ENCODE assay signal across 9 cellular contexts in the genomic region with DNA sequence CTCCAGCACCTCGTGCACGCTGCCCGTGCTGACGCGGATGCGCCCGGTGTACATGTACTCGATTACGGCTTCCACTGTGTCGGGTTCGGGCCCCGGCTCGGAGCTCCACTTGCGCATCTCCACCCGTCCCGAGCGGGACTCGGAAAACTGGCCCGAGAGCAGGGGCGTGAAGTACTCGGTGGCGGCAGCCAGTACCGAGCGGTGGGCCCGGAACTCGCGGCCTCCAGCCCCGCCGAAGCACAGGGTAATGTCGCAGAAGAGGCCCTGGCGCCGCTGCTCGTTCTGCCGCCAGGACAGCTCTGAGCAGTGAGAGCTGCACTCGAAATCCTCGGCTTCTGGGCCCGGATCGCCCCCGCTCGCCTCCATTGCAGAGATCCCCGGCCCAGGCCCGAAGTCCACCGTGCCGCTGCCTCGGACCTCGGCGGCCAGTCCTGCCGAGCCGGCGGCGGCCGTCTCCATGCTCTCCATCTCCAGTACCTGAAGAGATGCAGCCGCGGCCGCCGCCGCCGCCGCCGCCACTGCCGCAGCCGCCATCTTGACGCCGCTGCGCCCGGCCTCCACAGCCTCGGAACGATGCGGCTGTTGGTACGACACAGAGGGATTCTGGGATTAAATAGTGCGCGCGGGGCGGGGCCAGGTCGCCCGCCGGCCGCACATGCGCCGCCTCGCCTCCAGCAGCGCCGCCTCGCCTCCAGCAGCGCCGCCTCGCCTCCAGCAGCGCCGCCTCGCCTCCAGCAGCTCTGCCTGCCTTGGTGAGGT. TPM values are rescaled to one million over a fixed set of nuclear protein-coding genes. Genes with fewer than 3 reads are reported as not detected.
DNase-seq lines count a peak whose midpoint lies in the region; ATAC-seq, FAIRE-seq and TF ChIP-seq lines count a peak whose summit lies in the region.
"Had no signal": no experiment of that assay in that cellular context is flagged by ENCODE, and none has a peak within 500 bp of the region (broad histone marks: within the 10 kb centered on the region; RNA-seq: fewer than 3 reads in every experiment).

A gene with protein sequence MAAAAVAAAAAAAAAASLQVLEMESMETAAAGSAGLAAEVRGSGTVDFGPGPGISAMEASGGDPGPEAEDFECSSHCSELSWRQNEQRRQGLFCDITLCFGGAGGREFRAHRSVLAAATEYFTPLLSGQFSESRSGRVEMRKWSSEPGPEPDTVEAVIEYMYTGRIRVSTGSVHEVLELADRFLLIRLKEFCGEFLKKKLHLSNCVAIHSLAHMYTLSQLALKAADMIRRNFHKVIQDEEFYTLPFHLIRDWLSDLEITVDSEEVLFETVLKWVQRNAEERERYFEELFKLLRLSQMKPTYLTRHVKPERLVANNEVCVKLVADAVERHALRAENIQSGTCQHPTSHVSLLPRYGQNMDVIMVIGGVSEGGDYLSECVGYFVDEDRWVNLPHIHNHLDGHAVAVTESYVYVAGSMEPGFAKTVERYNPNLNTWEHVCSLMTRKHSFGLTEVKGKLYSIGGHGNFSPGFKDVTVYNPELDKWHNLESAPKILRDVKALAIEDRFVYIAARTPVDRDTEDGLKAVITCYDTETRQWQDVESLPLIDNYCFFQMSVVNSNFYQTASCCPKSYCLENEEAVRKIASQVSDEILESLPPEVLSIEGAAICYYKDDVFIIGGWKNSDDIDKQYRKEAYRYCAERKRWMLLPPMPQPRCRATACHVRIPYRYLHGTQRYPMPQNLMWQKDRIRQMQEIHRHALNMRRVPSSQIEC (minus strand): TSS at position 587 of the 759 bp plus-strand sequence. CDS start 53 bp downstream, at position 534.

- TSS peak; percentile 58 for BruUV-seq in HepG2 (replicated peaks; lab: Mats Ljungman, UMichigan)

- peak; percentile 82 to 93 for TF ChIP-seq POLR2A in HepG2 (IDR thresholded peaks at IDR 0.05; ENCODE audit: insufficient read depth in 1 of 2, low read depth in 2 of 2, low read length in 2 of 2)

- H3K27me3 Mint-ChIP-seq in activated CD4-positive, alpha-beta T cell treated with anti-CD3 and anti-CD28 coated beads, Interleukin-2, amount 10 ng/mL, durations not matched to agents 7 days and 5 days: no peaks in the 10 kb centered on the region
- H3K27me3 Mint-ChIP-seq: dendritic cell treated with granulocyte-macrophage colony-stimulating factor and Interleukin-4, amounts not matched to agents 40 ng/mL and 50 ng/mL, for 4 days had no signal

- peaks cover 8% of the 10 kb centered on the region for H3K36me3 ChIP-seq in BJ (ENCODE audit: control insufficient read depth, insufficient read depth, low read length)
- peaks cover 4 to 9% of the 10 kb centered on the region in 2 experiments for H3K36me3 ChIP-seq in HepG2 (replicated peaks in 1 of 2; ENCODE audit: control insufficient read depth in 1 of 2, insufficient read depth in 2 of 2, low read length in 2 of 2)

- in situ Hi-C loops in HepG2 (cut with HindIII; ENCODE audit: extremely low pct_ligation_motif_present, low pct_unique_long_range_greater_than_20kb): no loop called here

- intact Hi-C loops in HepG2 (cut with micrococcal nuclease; ENCODE audit: unreplicated experiment): loop anchor here (5.0 to 10.0 kb wide), 2 partner anchors 42 to 50 kb away; a partner anchor contains a TSS

- H3K36me3 Mint-ChIP-seq in activated CD4-positive, alpha-beta T cell treated with anti-CD3 and anti-CD28 coated beads, Interleukin-2, amount 10 ng/mL, durations not matched to agents 7 days and 5 days (ENCODE audit: low read depth): peaks cover 20% of the 10 kb centered on the region

- peaks cover 56% of the 10 kb centered on the region for H3K4me1 ChIP-seq in HepG2 (ENCODE audit: insufficient read depth, low read length)

- ATAC-seq in HG03457 (IDR thresholded peaks at IDR 0.05; ENCODE audit: unreplicated experiment) (peak; percentile 68), HepG2 (peak; percentile 93)

- H3K9me3 Mint-ChIP-seq in activated CD4-positive, alpha-beta T cell treated with anti-CD3 and anti-CD28 coated beads, Interleukin-2, amount 10 ng/mL, durations not matched to agents 7 days and 5 days: no peaks in the 10 kb centered on the region
- H3K9me3 Mint-ChIP-seq: dendritic cell treated with granulocyte-macrophage colony-stimulating factor and Interleukin-4, amounts not matched to agents 40 ng/mL and 50 ng/mL, for 4 days had no signal

- no peak within 1 kb of the TSS for H3K27ac Mint-ChIP-seq in activated CD4-positive, alpha-beta T cell treated with anti-CD3 and anti-CD28 coated beads, Interleukin-2, amount 10 ng/mL, durations not matched to agents 7 days and 5 days
- H3K27ac Mint-ChIP-seq: dendritic cell treated with granulocyte-macrophage colony-stimulating factor and Interleukin-4, amounts not matched to agents 40 ng/mL and 50 ng/mL, for 4 days had no signal

- H3K9me3 ChIP-seq in HepG2 (ENCODE audit: low read length): no peaks in the 10 kb centered on the region

- DNase-seq in BJ (ENCODE audit: low read depth) (peak; percentile 37), GM19240 (ENCODE audit: insufficient read length, low spot score) (peak; percentile 75), NCI-H526 (lab: John Stamatoyannopoulos, UW) (peak; percentile 72 to 94), dermis blood vessel endothelial cell (peak; percentile 94), HepG2 (ENCODE audit: low spot score) (peak; percentile 85)
- DNase-seq in activated CD4-positive, alpha-beta T cell treated with anti-CD3 and anti-CD28 coated beads, Interleukin-2, amount 10 ng/mL, durations not matched to agents 7 days and 5 days: peak; percentile 89
- peak; percentile 89 for DNase-seq in stimulated activated CD4-positive, alpha-beta T cell treated with anti-CD3 and anti-CD28 coated beads, Interleukin-4, amount 100 ng/mL, for 1 hour

- H3K4me1 Mint-ChIP-seq in activated CD4-positive, alpha-beta T cell treated with anti-CD3 and anti-CD28 coated beads, Interleukin-2, amount 10 ng/mL, durations not matched to agents 7 days and 5 days: peaks cover 32% of the 10 kb centered on the region

- H3K27ac ChIP-seq in HepG2 (ENCODE audit: extremely low read length, insufficient read depth, low read length): peak within 1 kb of the TSS; percentile 79

- POLR2A ChIA-PET in BJ (lab: Charles Lee): interaction anchor here (0.6 to 0.7 kb wide), 4 partner anchors 30 to 266 kb away, joined by 3 to 6 read pairs (median 4); no protein-coding TSS in a partner anchor
- POLR2A ChIA-PET in activated CD4-positive, alpha-beta T cell treated with anti-CD3 and anti-CD28 coated beads, Interleukin-2, amount 10 ng/mL, durations not matched to agents 7 days and 5 days (lab: Charles Lee): no interaction called here
- POLR2A ChIA-PET in HepG2 (lab: Yijun Ruan, JAX): interaction anchor here (0.7 to 3.1 kb wide), 27 partner anchors 9 to 177 kb away, joined by 3 to 24 read pairs (median 6); a partner anchor contains a TSS

- TF ChIP-seq RAD21 in HepG2 (CRISPR knock-in tag; IDR thresholded peaks at IDR 0.05): peak; percentile 50; the same call in 1 of the 2 replicates

- no peak for FAIRE-seq in HepG2 (lab: Jason Lieb, UNC)

- peak within 1 kb of the TSS; percentile 93 for H2AFZ ChIP-seq in HepG2 (ENCODE audit: low read length)

- CTCF ChIA-PET in BJ (lab: Yijun Ruan, JAX) (interaction anchor here (0.6 to 2.2 kb wide), 8 partner anchors 14 to 236 kb away, joined by 3 to 4 read pairs (median 3); a partner anchor contains a TSS), HepG2 (lab: Yijun Ruan, JAX; ENCODE audit: low intra/inter-chr PET ratio, low total read pairs) (no interaction called here)
- CTCF ChIA-PET in activated CD4-positive, alpha-beta T cell treated with anti-CD3 and anti-CD28 coated beads, Interleukin-2, amount 10 ng/mL, durations not matched to agents 7 days and 5 days (lab: Charles Lee): interaction anchor here (0.6 to 1.2 kb wide), 7 partner anchors 13 to 149 kb away, joined by 3 to 5 read pairs (median 3); a partner anchor contains a TSS

- H3K27me3 ChIP-seq in BJ (ENCODE audit: control insufficient read depth, insufficient read depth, low read length) (no peaks in the 10 kb centered on the region), HepG2 (ENCODE audit: control insufficient read depth in 1 of 2, insufficient read depth in 2 of 2, low read length in 2 of 2) (no peaks in the 10 kb centered on the region; a peak in 1 of 5 replicates)

- under 1% methylated on average over 29 of the region's 90 CpGs for WGBS in HepG2 (ENCODE audit: low lambda C conversion rate)

- H3K79me2 ChIP-seq in HepG2 (ENCODE audit: insufficient read depth, low read length): peaks cover 45% of the 10 kb centered on the region

- TF ChIP-seq EP300 in HepG2 (IDR thresholded peaks at IDR 0.05; ENCODE audit: low read depth in 2 of 2, low read length in 2 of 2) (peak in 1 of 2 experiments; percentile 26; a peak in 1 of 4 replicates), HepG2 (CRISPR knock-in tag; IDR thresholded peaks at IDR 0.05; ENCODE audit: borderline replicate concordance) (peak; percentile 7; the same call in 1 of the 2 replicates)

- no peak within 1 kb of the TSS for H3K4me3 Mint-ChIP-seq in activated CD4-positive, alpha-beta T cell treated with anti-CD3 and anti-CD28 coated beads, Interleukin-2, amount 10 ng/mL, durations not matched to agents 7 days and 5 days
- H3K4me3 Mint-ChIP-seq: dendritic cell treated with granulocyte-macrophage colony-stimulating factor and Interleukin-4, amounts not matched to agents 40 ng/mL and 50 ng/mL, for 4 days had no signal

- peak within 1 kb of the TSS; percentile 98 for H3K4me2 ChIP-seq in HepG2 (ENCODE audit: low read depth, low read length)

- H3K9ac ChIP-seq in HepG2 (ENCODE audit: insufficient read depth, low read depth, low read length): peak within 1 kb of the TSS; percentile 95

- TF ChIP-seq CTCF in BJ (IDR thresholded peaks at IDR 0.05; ENCODE audit: insufficient read depth, low read depth, low read length) (no peak), HepG2 (CRISPR knock-in tag; IDR thresholded peaks at IDR 0.05) (no peak; the same call in 1 of the 2 replicates)

- peaks cover 31% of the 10 kb centered on the region for H4K20me1 ChIP-seq in HepG2 (ENCODE audit: insufficient read depth, low read length)

- H3K4me3 ChIP-seq in BJ (ENCODE audit: low read depth, low read length): peak within 1 kb of the TSS; percentile 97
- H3K4me3 ChIP-seq in HepG2 (replicated peaks in 1 of 3; ENCODE audit: insufficient read depth in 1 of 3, low read depth in 2 of 3, low read length in 3 of 3): peak within 1 kb of the TSS; percentile 83 to 98 (median 91)

RNA-seq across cellular contexts. Expression of the gene that starts here (rescaled TPM):
- polyA plus RNA-seq in BJ (2011; rRNA removed) (5.5 and 7.2 TPM in 2 replicates), HepG2 (2011; rRNA removed) (7.4 and 7.7 TPM in 2 replicates)
- polyA minus RNA-seq in BJ (2011; rRNA and poly(A)+ RNA removed): 17.5 and 22.6 TPM in 2 replicates
- total RNA-seq in activated CD4-positive, alpha-beta T cell treated with anti-CD3 and anti-CD28 coated beads, Interleukin-2, amount 10 ng/mL, durations not matched to agents 7 days and 5 days: 10 to 100 TPM; 13.2 to 13.9 TPM
- total RNA-seq in dermis blood vessel endothelial cell (35.7 and 41.2 TPM in 2 replicates), HepG2 (2016; rRNA removed; fragmentation: Illumina TruSeq; extraction: Trizol) (27.5 and 37.1 TPM in 2 replicates)
- 2.5 and 3.0 TPM in 2 replicates for total RNA-seq in HepG2 (2016; cell fraction: cytosol; rRNA removed; fragmentation: Illumina TruSeq; extraction: Trizol; ENCODE audit: low read depth)
- 25.7 and 35.1 TPM in 2 replicates for total RNA-seq in HepG2 (2016; cell fraction: insoluble cytoplasmic fraction; rRNA removed; fragmentation: Illumina TruSeq; extraction: Trizol)
- 6.3 and 7.6 TPM in 2 replicates for total RNA-seq in HepG2 (2016; cell fraction: membrane; rRNA removed; fragmentation: Illumina TruSeq; extraction: Trizol)
- total RNA-seq in HepG2 (2016; cell fraction: nucleus; rRNA removed; fragmentation: Illumina TruSeq; extraction: Trizol): 18.3 and 20.0 TPM in 2 replicates
- polyA plus RNA-seq in HepG2 (2011; cell fraction: cytosol; rRNA removed): 4.0 and 5.2 TPM in 2 replicates
- 5.7 and 5.8 TPM in 2 replicates for polyA plus RNA-seq in HepG2 (2011; cell fraction: nucleus; rRNA removed)
- polyA plus RNA-seq in HepG2 (2012): 1.4 and 1.9 TPM in 2 replicates
- polyA plus RNA-seq in HepG2 (2016; cell fraction: cytosol; fragmentation: Illumina TruSeq; extraction: Trizol; ENCODE audit: low read depth): 0.03 and 0.08 TPM in 2 replicates
- polyA plus RNA-seq in HepG2 (2016; cell fraction: insoluble cytoplasmic fraction; fragmentation: Illumina TruSeq; extraction: Trizol; ENCODE audit: low read depth): 2.2 and 2.6 TPM in 2 replicates
- 0.37 and 0.49 TPM in 2 replicates for polyA plus RNA-seq in HepG2 (2016; cell fraction: membrane; fragmentation: Illumina TruSeq; extraction: Trizol; ENCODE audit: low read depth)
- polyA plus RNA-seq in HepG2 (2016; cell fraction: nucleus; fragmentation: Illumina TruSeq; extraction: Trizol; ENCODE audit: insufficient read depth, low read depth): 5.5 and 6.3 TPM in 2 replicates
- 26.1 and 45.0 TPM in 2 replicates for polyA minus RNA-seq in HepG2 (2011; rRNA and poly(A)+ RNA removed; ENCODE audit: low replicate concordance)
- 22.9 and 26.0 TPM in 2 replicates for polyA minus RNA-seq in HepG2 (2011; cell fraction: cytosol; rRNA and poly(A)+ RNA removed)
- 10.8 and 17.8 TPM in 2 replicates for polyA minus RNA-seq in HepG2 (2011; cell fraction: nucleus; rRNA and poly(A)+ RNA removed)

Comparison
In these comparisons a context has a peak if more than half of its experiments do, and no peak if none do; other contexts are left out.
1. Peak in every context shown above with its lines: DNase-seq, ATAC-seq, H3K4me3 ChIP-seq and H3K27ac ChIP-seq.
2. DNase-seq: peak in every context shown above with its lines; median percentile 94 in dermis blood vessel endothelial cell; 89 in activated CD4-positive, alpha-beta T cell treated with anti-CD3 and anti-CD28 coated beads, Interleukin-2, amount 10 ng/mL, durations not matched to agents 7 days and 5 days; 89 in stimulated activated CD4-positive, alpha-beta T cell treated with anti-CD3 and anti-CD28 coated beads, Interleukin-4, amount 100 ng/mL, for 1 hour; 85 in HepG2; 83 in NCI-H526; 75 in GM19240; 37 in BJ.